ENCODE assay signal across 2 cellular contexts in the genomic region with DNA sequence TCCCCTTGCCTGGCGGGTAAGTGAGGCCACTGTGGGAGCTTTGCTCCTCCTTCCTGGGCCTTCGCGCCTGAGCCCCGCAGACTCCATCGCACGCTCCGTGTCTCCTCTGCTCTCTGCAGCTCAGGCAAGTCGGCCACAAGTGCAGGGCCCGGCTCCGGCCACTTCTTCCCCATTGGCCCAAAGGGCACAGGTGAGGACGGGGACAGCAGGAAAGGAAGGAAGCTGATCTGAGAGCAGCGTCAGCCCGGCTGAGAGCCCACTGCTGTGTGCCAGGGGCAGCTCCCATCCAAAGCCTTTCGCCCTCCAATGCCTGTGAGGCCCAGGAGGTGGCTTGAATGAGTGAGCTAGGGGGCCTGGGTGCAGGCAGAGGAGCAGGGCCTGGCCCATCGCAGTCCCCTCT.
TF ChIP-seq lines count a peak whose summit lies in the region.

No MANE protein-coding gene starts in this region.

TF ChIP-seq in liver, 16 proteins besides CTCF, POLR2A, EP300 and RAD21:
- TF ChIP-seq, protein P1, sequence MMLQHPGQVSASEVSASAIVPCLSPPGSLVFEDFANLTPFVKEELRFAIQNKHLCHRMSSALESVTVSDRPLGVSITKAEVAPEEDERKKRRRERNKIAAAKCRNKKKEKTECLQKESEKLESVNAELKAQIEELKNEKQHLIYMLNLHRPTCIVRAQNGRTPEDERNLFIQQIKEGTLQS (IDR thresholded peaks at IDR 0.05): no peak
- TF ChIP-seq FOXA1 (IDR thresholded peaks at IDR 0.05) (no peak), YY1 (IDR thresholded peaks at IDR 0.05) (no peak), TAF1 (conservative IDR thresholded peaks at IDR 0.05) (no peak)

TF ChIP-seq in HepG2, 621 proteins besides CTCF, POLR2A, EP300 and RAD21:
- TF ChIP-seq TOPORS (CRISPR knock-in tag; IDR thresholded peaks at IDR 0.05): no peak
- no peak for TF ChIP-seq JUN (CRISPR knock-in tag; IDR thresholded peaks at IDR 0.05)
- no peak for TF ChIP-seq TEAD2 (CRISPR knock-in tag; IDR thresholded peaks at IDR 0.05)
- no peak for TF ChIP-seq TRIM24 (CRISPR knock-in tag; IDR thresholded peaks at IDR 0.05)
- no peak for TF ChIP-seq SOX13 (IDR thresholded peaks at IDR 0.05)
- TF ChIP-seq SOX13 (CRISPR knock-in tag; conservative IDR thresholded peaks at IDR 0.05 in 1 of 2, IDR thresholded peaks at IDR 0.05 in 1 of 2): no peak
- TF ChIP-seq ZNF766 (CRISPR knock-in tag; IDR thresholded peaks at IDR 0.05; ENCODE audit: borderline replicate concordance): no peak
- TF ChIP-seq, protein P2, sequence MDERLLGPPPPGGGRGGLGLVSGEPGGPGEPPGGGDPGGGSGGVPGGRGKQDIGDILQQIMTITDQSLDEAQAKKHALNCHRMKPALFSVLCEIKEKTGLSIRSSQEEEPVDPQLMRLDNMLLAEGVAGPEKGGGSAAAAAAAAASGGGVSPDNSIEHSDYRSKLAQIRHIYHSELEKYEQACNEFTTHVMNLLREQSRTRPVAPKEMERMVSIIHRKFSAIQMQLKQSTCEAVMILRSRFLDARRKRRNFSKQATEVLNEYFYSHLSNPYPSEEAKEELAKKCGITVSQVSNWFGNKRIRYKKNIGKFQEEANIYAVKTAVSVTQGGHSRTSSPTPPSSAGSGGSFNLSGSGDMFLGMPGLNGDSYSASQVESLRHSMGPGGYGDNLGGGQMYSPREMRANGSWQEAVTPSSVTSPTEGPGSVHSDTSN (CRISPR knock-in tag; IDR thresholded peaks at IDR 0.05): no peak
- TF ChIP-seq EEA1 (CRISPR knock-in tag; IDR thresholded peaks at IDR 0.05; ENCODE audit: borderline replicate concordance): no peak
- no peak for TF ChIP-seq ZNF616 (CRISPR knock-in tag; IDR thresholded peaks at IDR 0.05; ENCODE audit: low read depth)
- no peak for TF ChIP-seq PAF1 (CRISPR knock-in tag; IDR thresholded peaks at IDR 0.05)
